ENCODE assay signal across 1 cellular context in the genomic region with DNA sequence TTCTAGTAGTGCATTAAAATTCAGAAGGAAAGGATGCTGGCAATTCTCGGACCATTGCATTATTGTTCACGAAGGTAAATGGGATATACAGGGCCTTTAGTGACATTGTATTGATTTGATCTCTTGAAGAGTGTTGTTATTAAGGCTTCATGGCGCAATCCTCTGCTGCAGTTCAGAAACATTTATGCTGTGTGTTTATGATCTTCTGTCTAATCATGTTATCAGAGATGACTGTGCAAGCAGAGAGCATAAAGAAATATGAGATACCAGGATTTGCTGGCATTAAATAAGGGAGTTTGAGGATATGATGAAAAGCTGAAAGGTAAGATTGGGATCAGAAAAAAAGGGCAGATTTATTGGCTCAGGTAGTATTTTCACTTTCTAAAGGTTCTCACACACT.
TF ChIP-seq lines count a peak whose summit lies in the region.

No MANE protein-coding gene starts in this region.

TF ChIP-seq in neural cell, 6 proteins besides CTCF, POLR2A, EP300 and RAD21 (continued from another document):
- TF ChIP-seq, protein P1, sequence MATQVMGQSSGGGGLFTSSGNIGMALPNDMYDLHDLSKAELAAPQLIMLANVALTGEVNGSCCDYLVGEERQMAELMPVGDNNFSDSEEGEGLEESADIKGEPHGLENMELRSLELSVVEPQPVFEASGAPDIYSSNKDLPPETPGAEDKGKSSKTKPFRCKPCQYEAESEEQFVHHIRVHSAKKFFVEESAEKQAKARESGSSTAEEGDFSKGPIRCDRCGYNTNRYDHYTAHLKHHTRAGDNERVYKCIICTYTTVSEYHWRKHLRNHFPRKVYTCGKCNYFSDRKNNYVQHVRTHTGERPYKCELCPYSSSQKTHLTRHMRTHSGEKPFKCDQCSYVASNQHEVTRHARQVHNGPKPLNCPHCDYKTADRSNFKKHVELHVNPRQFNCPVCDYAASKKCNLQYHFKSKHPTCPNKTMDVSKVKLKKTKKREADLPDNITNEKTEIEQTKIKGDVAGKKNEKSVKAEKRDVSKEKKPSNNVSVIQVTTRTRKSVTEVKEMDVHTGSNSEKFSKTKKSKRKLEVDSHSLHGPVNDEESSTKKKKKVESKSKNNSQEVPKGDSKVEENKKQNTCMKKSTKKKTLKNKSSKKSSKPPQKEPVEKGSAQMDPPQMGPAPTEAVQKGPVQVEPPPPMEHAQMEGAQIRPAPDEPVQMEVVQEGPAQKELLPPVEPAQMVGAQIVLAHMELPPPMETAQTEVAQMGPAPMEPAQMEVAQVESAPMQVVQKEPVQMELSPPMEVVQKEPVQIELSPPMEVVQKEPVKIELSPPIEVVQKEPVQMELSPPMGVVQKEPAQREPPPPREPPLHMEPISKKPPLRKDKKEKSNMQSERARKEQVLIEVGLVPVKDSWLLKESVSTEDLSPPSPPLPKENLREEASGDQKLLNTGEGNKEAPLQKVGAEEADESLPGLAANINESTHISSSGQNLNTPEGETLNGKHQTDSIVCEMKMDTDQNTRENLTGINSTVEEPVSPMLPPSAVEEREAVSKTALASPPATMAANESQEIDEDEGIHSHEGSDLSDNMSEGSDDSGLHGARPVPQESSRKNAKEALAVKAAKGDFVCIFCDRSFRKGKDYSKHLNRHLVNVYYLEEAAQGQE (IDR thresholded peaks at IDR 0.05; ENCODE audit: borderline replicate concordance), result peak; percentile 7
- TF ChIP-seq MXI1 (conservative IDR thresholded peaks at IDR 0.05; ENCODE audit: poor library complexity, severe bottlenecking), result no peak
